9 cellular contexts compared by ENCODE assay signal in the genomic region with DNA sequence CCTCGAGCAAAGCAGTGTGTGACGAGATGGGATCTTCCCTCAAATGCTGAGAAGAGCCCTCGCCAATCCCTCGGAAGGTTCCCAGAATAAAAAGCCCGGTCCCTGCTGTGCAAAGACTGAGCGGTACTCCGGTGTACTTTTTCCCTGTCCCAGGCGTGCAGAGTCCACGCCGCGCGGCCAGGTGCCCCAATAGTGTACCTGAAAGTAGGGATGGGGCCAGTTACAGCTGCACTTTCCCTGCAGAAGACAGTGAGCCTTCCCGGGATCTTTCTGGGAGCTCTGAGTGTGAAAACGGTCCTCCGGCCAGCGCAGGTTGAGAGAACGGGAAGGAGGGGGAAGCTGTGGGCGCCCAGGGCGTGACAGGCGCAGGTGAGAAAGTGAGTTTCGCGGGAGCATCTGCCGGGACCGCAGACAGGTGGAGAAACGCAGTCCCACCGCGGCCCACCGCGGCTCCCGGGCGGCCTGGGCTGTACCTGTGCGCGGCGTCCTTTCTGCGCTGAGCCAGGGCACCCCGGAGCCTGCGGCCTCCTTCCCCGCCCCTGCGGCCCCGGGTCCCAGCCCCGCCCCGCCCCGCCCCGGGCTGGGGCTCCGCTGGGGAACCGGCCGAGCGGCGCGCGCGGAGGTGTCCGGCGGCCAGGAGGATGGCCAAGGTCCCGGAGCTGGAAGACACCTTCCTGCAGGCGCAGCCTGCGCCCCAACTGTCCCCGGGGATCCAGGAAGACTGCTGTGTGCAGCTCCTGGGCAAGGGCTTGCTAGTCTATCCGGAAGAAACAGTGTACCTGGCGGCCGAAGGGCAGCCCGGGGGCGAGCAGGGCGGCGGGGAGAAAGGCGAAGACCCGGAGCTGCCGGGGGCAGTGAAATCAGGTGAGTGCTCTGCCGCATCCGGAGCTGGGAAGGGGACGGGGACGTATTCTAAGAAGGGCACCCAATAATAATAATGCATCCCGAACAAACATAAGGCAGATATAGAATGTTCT. TPM values are rescaled to one million over a fixed set of nuclear protein-coding genes. Genes with fewer than 3 reads are reported as not detected.
DNase-seq lines count a peak whose midpoint lies in the region; ATAC-seq and TF ChIP-seq lines count a peak whose summit lies in the region.
"Had no signal": no experiment of that assay in that cellular context is flagged by ENCODE, and none has a peak within 500 bp of the region (broad histone marks: within the 10 kb centered on the region; RNA-seq: fewer than 3 reads in every experiment).

A gene with protein sequence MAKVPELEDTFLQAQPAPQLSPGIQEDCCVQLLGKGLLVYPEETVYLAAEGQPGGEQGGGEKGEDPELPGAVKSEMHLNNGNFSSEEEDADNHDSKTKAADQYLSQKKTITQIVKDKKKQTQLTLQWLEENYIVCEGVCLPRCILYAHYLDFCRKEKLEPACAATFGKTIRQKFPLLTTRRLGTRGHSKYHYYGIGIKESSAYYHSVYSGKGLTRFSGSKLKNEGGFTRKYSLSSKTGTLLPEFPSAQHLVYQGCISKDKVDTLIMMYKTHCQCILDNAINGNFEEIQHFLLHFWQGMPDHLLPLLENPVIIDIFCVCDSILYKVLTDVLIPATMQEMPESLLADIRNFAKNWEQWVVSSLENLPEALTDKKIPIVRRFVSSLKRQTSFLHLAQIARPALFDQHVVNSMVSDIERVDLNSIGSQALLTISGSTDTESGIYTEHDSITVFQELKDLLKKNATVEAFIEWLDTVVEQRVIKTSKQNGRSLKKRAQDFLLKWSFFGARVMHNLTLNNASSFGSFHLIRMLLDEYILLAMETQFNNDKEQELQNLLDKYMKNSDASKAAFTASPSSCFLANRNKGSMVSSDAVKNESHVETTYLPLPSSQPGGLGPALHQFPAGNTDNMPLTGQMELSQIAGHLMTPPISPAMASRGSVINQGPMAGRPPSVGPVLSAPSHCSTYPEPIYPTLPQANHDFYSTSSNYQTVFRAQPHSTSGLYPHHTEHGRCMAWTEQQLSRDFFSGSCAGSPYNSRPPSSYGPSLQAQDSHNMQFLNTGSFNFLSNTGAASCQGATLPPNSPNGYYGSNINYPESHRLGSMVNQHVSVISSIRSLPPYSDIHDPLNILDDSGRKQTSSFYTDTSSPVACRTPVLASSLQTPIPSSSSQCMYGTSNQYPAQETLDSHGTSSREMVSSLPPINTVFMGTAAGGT (plus strand): TSS at position 608 of the 977 bp plus-strand sequence. CDS start 34 bp downstream, at position 642.

- H3K27ac ChIP-seq in prostate gland: no peak within 1 kb of the TSS

- H3K36me3 ChIP-seq in prostate gland: no peaks in the 10 kb centered on the region

- intact Hi-C loops in prostate gland (cut with DNase I): no loop called here

- ATAC-seq in GM19324 (IDR thresholded peaks at IDR 0.05; ENCODE audit: low FRiP score, unreplicated experiment) (peak; percentile 65), HG03097 (IDR thresholded peaks at IDR 0.05; ENCODE audit: low FRiP score, unreplicated experiment) (no peak), GM21825 (IDR thresholded peaks at IDR 0.05; ENCODE audit: unreplicated experiment) (no peak)

- DNase-seq in NCI-H774 (lab: John Stamatoyannopoulos, UW) (peak; percentile 65), germinal center (ENCODE audit: low spot score) (peak; percentile 11), prostate gland (ENCODE audit: low spot score) (no peak), amniotic stem cell (lab: John Stamatoyannopoulos, UW) (no peak), HK-2 (ENCODE audit: unreplicated experiment) (no peak)

- H3K27me3 ChIP-seq in prostate gland (replicated peaks; ENCODE audit: insufficient read depth): peaks cover 4% of the 10 kb centered on the region

- H3K9me3 ChIP-seq in prostate gland: no peaks in the 10 kb centered on the region

- peak within 1 kb of the TSS; percentile 18 to 23 for H3K4me3 ChIP-seq in prostate gland

- under 1% methylated on average over 41 of the region's 73 CpGs for WGBS in prostate gland

- no peak for TF ChIP-seq POLR2A in prostate gland (IDR thresholded peaks at IDR 0.05)

- no peaks in the 10 kb centered on the region for H3K4me1 ChIP-seq in prostate gland (replicated peaks)

- no peak for TF ChIP-seq CTCF in prostate gland (IDR thresholded peaks at IDR 0.05)

RNA-seq across cellular contexts. Expression of the gene that starts here (rescaled TPM):
- under 1 TPM in 1 of 2 donors, not detected in 1; 0.74 TPM for total RNA-seq in prostate gland
- total RNA-seq: lung microvascular endothelial cell had no signal

Comparison
In these comparisons a context has a peak if more than half of its experiments do, and no peak if none do; other contexts are left out.
1. DNase-seq: peak in NCI-H774 (single experiment) and germinal center (single experiment); none in prostate gland (single experiment), amniotic stem cell (single experiment) and HK-2 (single experiment).